ENCODE assay signal across 8 cellular contexts in genomic region chr4:155666701-155667537, GRCh38. TPM values are rescaled to one million over a fixed set of nuclear protein-coding genes. Genes with fewer than 3 reads are reported as not detected.
A peak's percentile ranks its signal among the peaks of the same experiment; 100 is the strongest.
DNase-seq lines count a peak whose midpoint lies in the region; ATAC-seq and TF ChIP-seq lines count a peak whose summit lies in the region.

GUCY1A1 (plus strand) TSS chr4:155666848; CDS start chr4:155696868, 30,020 bp downstream.

- H3K9me3 Mint-ChIP-seq in WTC11, result no peaks in the 10 kb centered on the region

- peak within 1 kb of the TSS; percentile 60 for H3K4me3 ChIP-seq in epithelial cell of esophagus (ENCODE audit: low read length)

- peak within 1 kb of the TSS; percentile 76 for H3K4me3 Mint-ChIP-seq in WTC11

- ATAC-seq in GM19043 (IDR thresholded peaks at IDR 0.05; ENCODE audit: low read depth, unreplicated experiment) (peak; percentile 54), HG03342 (IDR thresholded peaks at IDR 0.05; ENCODE audit: unreplicated experiment) (peak; percentile 53), WTC11 (peak; percentile 82)

- H3K36me3 Mint-ChIP-seq in WTC11, result no peaks in the 10 kb centered on the region

- peaks cover 92% of the 10 kb centered on the region for H3K27me3 Mint-ChIP-seq in WTC11 (ENCODE audit: low read depth)

- H3K27ac ChIP-seq in C4-2B, result peak within 1 kb of the TSS; percentile 95
- H3K27ac ChIP-seq in substantia nigra (ENCODE audit: low read depth, low read length, poor library complexity, severe bottlenecking), result peak within 1 kb of the TSS; percentile 42

- POLR2A ChIA-PET in WTC11 (lab: Charles Lee), result no interaction called here

- CTCF ChIA-PET in WTC11 (lab: Charles Lee), result interaction anchor here (1.1 kb wide), 1 partner anchor 138 kb away, joined by 5 read pairs; no protein-coding TSS in a partner anchor

- DNase-seq in WTC11 (ENCODE audit: low spot score), result peak; percentile 75
- DNase-seq in epithelial cell of esophagus (ENCODE audit: low read depth), result peak; percentile 47
- peak; percentile 91 for DNase-seq in mesenteric fat pad (ENCODE audit: low spot score)
- DNase-seq in substantia nigra (lab: John Stamatoyannopoulos, UW), result peak in 38 of 49 donors; percentile 3 to 63 (median 24)
- no peak for DNase-seq in NCI-H1092 treated with DMSO at 0.1 percent for 48 hours (lab: John Stamatoyannopoulos, UW)

- peaks cover 23% of the 10 kb centered on the region for H3K4me1 Mint-ChIP-seq in WTC11

- no peak for TF ChIP-seq CTCF in C4-2B (conservative IDR thresholded peaks at IDR 0.05)
- TF ChIP-seq CTCF in WTC11 (IDR thresholded peaks at IDR 0.05), result no peak
- TF ChIP-seq CTCF in epithelial cell of esophagus (IDR thresholded peaks at IDR 0.05; ENCODE audit: insufficient read depth, low read depth, low read length, missing control alignments), result no peak

- H3K27ac Mint-ChIP-seq in WTC11, result no peak within 1 kb of the TSS

TF ChIP-seq in WTC11, 78 proteins besides CTCF, POLR2A, EP300 and RAD21:
- TF ChIP-seq ZNF425 (CRISPR knock-in tag; conservative IDR thresholded peaks at IDR 0.05) (no peak), E2F5 (CRISPR knock-in tag; IDR thresholded peaks at IDR 0.05) (0 out of 2 replicates have a peak, but pooled peaks have one; percentile 19)

RNA-seq across cellular contexts. Expression of gene GUCY1A1, which starts in this region (rescaled TPM):
- total RNA-seq in WTC11 (2021) (0.11 to 0.20 TPM in 2 of 3 replicates, not detected in the other), mesenteric fat pad (12.7 TPM)

Comparison
In these comparisons a context has a peak if more than half of its experiments do, and no peak if none do; other contexts are left out.
1. RNA of gene GUCY1A1 (total RNA-seq): 12.7 TPM in mesenteric fat pad (single experiment); 0.11 to 0.20 TPM in WTC11; every median in the first group is over 10 times any median in the second.
2. Peak in DNase-seq and ATAC-seq in WTC11; RNA of the gene not detected or under 1 TPM.
3. Peak in every context shown above with its lines, with median percentiles within 50 percentile points of each other: ATAC-seq.